Comparison of ENCODE assay signal across 1 cellular context in the genomic region with DNA sequence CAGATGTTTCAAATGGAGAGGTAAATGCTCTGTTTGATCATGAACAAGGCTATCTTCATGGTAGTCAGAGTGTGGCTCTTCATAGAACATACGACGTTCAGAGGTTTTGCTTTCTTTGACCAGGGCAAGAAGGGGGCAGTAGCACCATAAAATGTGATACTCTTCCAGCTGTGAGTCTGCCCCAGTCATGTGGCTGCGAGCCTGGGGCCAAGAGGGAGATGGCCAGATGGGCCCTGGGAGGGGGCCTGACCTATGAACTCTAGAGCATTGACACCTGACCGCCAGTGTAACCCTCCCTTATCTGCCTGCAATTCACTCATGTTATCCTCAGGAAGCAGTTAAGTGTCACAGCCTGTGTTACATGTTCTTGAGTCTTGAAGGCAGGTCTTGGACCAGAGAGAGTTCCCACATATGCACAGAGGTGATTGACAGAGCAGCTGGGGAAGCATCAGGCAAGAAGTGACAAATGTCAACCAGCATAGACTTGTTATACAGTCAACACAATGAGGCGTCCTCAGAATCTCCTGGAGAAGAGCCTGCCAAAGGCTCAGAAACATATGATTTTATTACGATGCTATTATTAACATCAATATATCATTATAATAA.
TF ChIP-seq lines count a peak whose summit lies in the region.

No MANE protein-coding gene starts in this region.

TF ChIP-seq in HepG2, 621 proteins besides CTCF, POLR2A, EP300 and RAD21 (continued from another document):
- TF ChIP-seq, protein P1, sequence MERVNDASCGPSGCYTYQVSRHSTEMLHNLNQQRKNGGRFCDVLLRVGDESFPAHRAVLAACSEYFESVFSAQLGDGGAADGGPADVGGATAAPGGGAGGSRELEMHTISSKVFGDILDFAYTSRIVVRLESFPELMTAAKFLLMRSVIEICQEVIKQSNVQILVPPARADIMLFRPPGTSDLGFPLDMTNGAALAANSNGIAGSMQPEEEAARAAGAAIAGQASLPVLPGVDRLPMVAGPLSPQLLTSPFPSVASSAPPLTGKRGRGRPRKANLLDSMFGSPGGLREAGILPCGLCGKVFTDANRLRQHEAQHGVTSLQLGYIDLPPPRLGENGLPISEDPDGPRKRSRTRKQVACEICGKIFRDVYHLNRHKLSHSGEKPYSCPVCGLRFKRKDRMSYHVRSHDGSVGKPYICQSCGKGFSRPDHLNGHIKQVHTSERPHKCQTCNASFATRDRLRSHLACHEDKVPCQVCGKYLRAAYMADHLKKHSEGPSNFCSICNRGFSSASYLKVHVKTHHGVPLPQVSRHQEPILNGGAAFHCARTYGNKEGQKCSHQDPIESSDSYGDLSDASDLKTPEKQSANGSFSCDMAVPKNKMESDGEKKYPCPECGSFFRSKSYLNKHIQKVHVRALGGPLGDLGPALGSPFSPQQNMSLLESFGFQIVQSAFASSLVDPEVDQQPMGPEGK (CRISPR knock-in tag; IDR thresholded peaks at IDR 0.05) = peak; percentile 48
- TF ChIP-seq STAG1 (CRISPR knock-in tag; IDR thresholded peaks at IDR 0.05) = peak; percentile 17; the same call in 1 of the 2 replicates
- peak; percentile 66 for TF ChIP-seq NR2C2 (CRISPR knock-in tag; IDR thresholded peaks at IDR 0.05; ENCODE audit: borderline replicate concordance)
